In genomic region chr20:4740774-4741431, GRCh38 we compare ENCODE assay signal across 9 cellular contexts. TPM values are rescaled to one million over a fixed set of nuclear protein-coding genes. Genes with fewer than 3 reads are reported as not detected.
DNase-seq lines count a peak whose midpoint lies in the region; ATAC-seq lines count a peak whose summit lies in the region.
"Had no signal": no experiment of that assay in that cellular context is flagged by ENCODE, and none has a peak within 500 bp of the region (broad histone marks: within the 10 kb centered on the region; RNA-seq: fewer than 3 reads in every experiment).

No MANE protein-coding gene starts in this region.

- H3K36me3 Mint-ChIP-seq in activated naive CD8-positive, alpha-beta T cell treated with anti-CD3 and anti-CD28 coated beads for 36 hours: no peaks in the 10 kb centered on the region

- H3K27ac Mint-ChIP-seq in activated naive CD8-positive, alpha-beta T cell treated with anti-CD3 and anti-CD28 coated beads for 36 hours: no peak overlapping the region

- H3K4me3 Mint-ChIP-seq in activated naive CD8-positive, alpha-beta T cell treated with anti-CD3 and anti-CD28 coated beads for 36 hours: no peak overlapping the region
- H3K4me3 Mint-ChIP-seq: IgD-negative memory B cell had no signal

- H3K9me3 Mint-ChIP-seq in activated naive CD8-positive, alpha-beta T cell treated with anti-CD3 and anti-CD28 coated beads for 36 hours: no peaks in the 10 kb centered on the region

- peaks cover 9% of the 10 kb centered on the region for H3K27me3 Mint-ChIP-seq in activated naive CD8-positive, alpha-beta T cell treated with anti-CD3 and anti-CD28 coated beads for 36 hours

- ATAC-seq in HG02588 (IDR thresholded peaks at IDR 0.05; ENCODE audit: unreplicated experiment) (no peak), GM19452 (IDR thresholded peaks at IDR 0.05; ENCODE audit: unreplicated experiment) (no peak)

- DNase-seq in CD1c-positive myeloid dendritic cell (ENCODE audit: extremely low spot score) (peak; percentile 56), HCEC 1CT (peak; percentile 13), SW480 (ENCODE audit: low spot score) (peak; percentile 46), iPS-NIHi7 (ENCODE audit: extremely low spot score) (peak; percentile 80)
- DNase-seq in activated naive CD8-positive, alpha-beta T cell treated with anti-CD3 and anti-CD28 coated beads for 36 hours: peak; percentile 46
- DNase-seq in stimulated activated CD4-positive, alpha-beta T cell treated with anti-CD3 and anti-CD28 coated beads, Interleukin-4, amount 100 ng/mL, for 4 hours: peak; percentile 43 to 57

- no peaks in the 10 kb centered on the region for H3K4me1 Mint-ChIP-seq in activated naive CD8-positive, alpha-beta T cell treated with anti-CD3 and anti-CD28 coated beads for 36 hours

RNA-seq across cellular contexts. Expression of gene PRND, which starts 19.2 kb away (rescaled TPM):
- total RNA-seq in activated naive CD8-positive, alpha-beta T cell treated with anti-CD3 and anti-CD28 coated beads for 36 hours: not detected

RNA-seq across cellular contexts. Expression of gene PRNP, which starts 54.6 kb away (rescaled TPM):
- total RNA-seq in activated naive CD8-positive, alpha-beta T cell treated with anti-CD3 and anti-CD28 coated beads for 36 hours: 10 to 100 TPM; 40.5 to 41.8 TPM

Comparison
In these comparisons a context has a peak if more than half of its experiments do, and no peak if none do; other contexts are left out.
1. DNase-seq: peak in every context shown above with its lines; median percentile 80 in iPS-NIHi7; 56 in CD1c-positive myeloid dendritic cell; 50 in stimulated activated CD4-positive, alpha-beta T cell treated with anti-CD3 and anti-CD28 coated beads, Interleukin-4, amount 100 ng/mL, for 4 hours; 46 in SW480; 46 in activated naive CD8-positive, alpha-beta T cell treated with anti-CD3 and anti-CD28 coated beads for 36 hours; 13 in HCEC 1CT.